1 cellular context compared by ENCODE assay signal in the genomic region with DNA sequence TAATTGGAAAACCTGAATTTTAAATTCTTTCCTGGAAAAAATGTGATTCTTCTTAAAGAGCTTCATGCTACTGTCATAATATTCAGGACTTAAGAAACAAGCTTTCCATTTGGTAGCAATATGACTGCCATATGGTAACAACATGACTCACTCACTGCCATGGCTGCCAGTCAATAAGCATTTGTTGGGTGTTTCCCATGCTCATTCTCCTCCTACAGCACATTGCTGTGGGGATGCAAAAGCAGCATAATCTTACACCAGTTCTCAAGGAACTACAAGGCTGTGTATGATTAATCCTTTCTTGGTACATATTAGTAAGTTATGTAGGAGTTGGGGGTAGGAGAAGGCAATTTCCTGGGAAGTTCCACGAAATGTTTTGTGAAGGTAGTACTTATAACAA.
TF ChIP-seq lines count a peak whose summit lies in the region.

No MANE protein-coding gene starts in this region.

TF ChIP-seq in HepG2, 621 proteins besides CTCF, POLR2A, EP300 and RAD21 (continued from another document):
- TF ChIP-seq ZNF280D (CRISPR knock-in tag; IDR thresholded peaks at IDR 0.05), result no peak
- TF ChIP-seq NR2F2 (IDR thresholded peaks at IDR 0.05; ENCODE audit: borderline replicate concordance, low read depth), result no peak
- TF ChIP-seq ZNF549 (CRISPR knock-in tag; IDR thresholded peaks at IDR 0.05), result no peak
